In the genomic region with DNA sequence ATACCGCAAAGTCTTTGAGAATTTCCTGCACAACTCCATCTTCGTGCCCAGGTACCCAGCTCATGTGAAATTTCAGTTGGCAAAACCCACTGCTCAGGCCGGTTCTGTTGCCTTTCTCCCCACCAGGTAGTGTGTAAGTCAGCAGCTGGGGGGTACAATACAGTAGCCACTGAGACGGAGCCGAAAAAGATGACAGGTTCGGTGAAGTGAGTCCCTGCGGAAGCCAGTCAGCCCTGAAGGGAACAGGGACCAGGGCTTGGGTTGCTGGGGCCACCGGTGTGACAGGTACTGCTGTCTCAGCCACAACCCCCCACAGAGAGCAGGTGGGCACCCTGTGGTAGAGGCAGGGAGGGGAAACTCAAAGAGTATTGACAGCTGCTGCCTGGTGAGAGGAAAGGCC, we compare ENCODE assay signal across 14 cellular contexts.
A peak's percentile ranks its signal among the peaks of the same experiment; 100 is the strongest.
DNase-seq lines count a peak whose midpoint lies in the region; ATAC-seq and TF ChIP-seq lines count a peak whose summit lies in the region.
"Had no signal": no experiment of that assay in that cellular context is flagged by ENCODE, and none has a peak within 500 bp of the region (broad histone marks: within the 10 kb centered on the region; RNA-seq: fewer than 3 reads in every experiment).

No MANE protein-coding gene starts in this region.

- H3K27me3 Mint-ChIP-seq in HFFc6 (ENCODE audit: insufficient read depth) = peaks cover 4% of the 10 kb centered on the region
- H3K27me3 Mint-ChIP-seq: B cell; CD4-positive, alpha-beta memory T cell had no signal

- TF ChIP-seq CTCF in HFFc6 (IDR thresholded peaks at IDR 0.05) (no peak), RWPE1 (conservative IDR thresholded peaks at IDR 0.05; ENCODE audit: low read depth) (no peak), neutrophil (IDR thresholded peaks at IDR 0.05) (no peak)

- H3K27ac ChIP-seq in RWPE1 (0 out of 2 replicates have a peak overlapping the region, but pooled peaks have one; percentile 1), neutrophil (peak overlapping the region; percentile 14), thymus (ENCODE audit: low read depth) (peak overlapping the region; percentile 2)

- POLR2A ChIA-PET in RWPE1 (lab: Yijun Ruan, JAX; ENCODE audit: low non-redundant PET) = no interaction called here

- H3K27ac Mint-ChIP-seq in HFFc6 = 0 out of 2 replicates have a peak overlapping the region, but pooled peaks have one; percentile 13
- H3K27ac Mint-ChIP-seq: B cell; CD4-positive, alpha-beta memory T cell; GM23338 had no signal

- CTCF ChIA-PET in RWPE1 (lab: Yijun Ruan, JAX) = no interaction called here

- ATAC-seq in GM21381 (IDR thresholded peaks at IDR 0.05; ENCODE audit: unreplicated experiment) = no peak
- ATAC-seq: GM23338 had no signal

- H3K9me3 Mint-ChIP-seq in HFFc6 = no peaks in the 10 kb centered on the region
- H3K9me3 Mint-ChIP-seq: CD4-positive, alpha-beta memory T cell; GM23338 had no signal

- 82% methylated on average over 8 of the region's 8 CpGs for WGBS in thymus

- H3K36me3 Mint-ChIP-seq in HFFc6 (ENCODE audit: low read depth) = peaks cover 60% of the 10 kb centered on the region

- no peak overlapping the region for H3K4me3 Mint-ChIP-seq in HFFc6
- H3K4me3 Mint-ChIP-seq: B cell; CD4-positive, alpha-beta memory T cell; GM23338 had no signal

- H3K4me1 ChIP-seq in neutrophil (ENCODE audit: control insufficient read depth in 1 of 2, insufficient read depth in 1 of 2, low read depth in 1 of 2, low read length in 1 of 2) = peaks cover 22 to 25% of the 10 kb centered on the region in 2 experiments
- peaks cover 18% of the 10 kb centered on the region for H3K4me1 ChIP-seq in thymus (ENCODE audit: control insufficient read depth, insufficient read depth, low read length)

- H3K36me3 ChIP-seq in neutrophil (peaks cover 93% of the 10 kb centered on the region), thymus (ENCODE audit: control insufficient read depth, insufficient read depth) (peaks cover 26% of the 10 kb centered on the region)

- peaks cover 41% of the 10 kb centered on the region for H3K4me1 Mint-ChIP-seq in HFFc6 (ENCODE audit: low read depth)
- H3K4me1 Mint-ChIP-seq: GM23338 had no signal

- H3K27me3 ChIP-seq in neutrophil (no peaks in the 10 kb centered on the region), thymus (ENCODE audit: control insufficient read depth, insufficient read depth) (no peaks in the 10 kb centered on the region)

- DNase-seq in HFFc6 (no peak), RWPE1 (ENCODE audit: low spot score) (no peak), NCI-H526 (lab: John Stamatoyannopoulos, UW) (no peak), retina (no peak)
- DNase-seq: C1 segment of cervical spinal cord; CD4-positive, alpha-beta memory T cell; DMS79; EL; H7 had no signal

- H3K9me3 ChIP-seq in neutrophil (no peaks in the 10 kb centered on the region), thymus (ENCODE audit: control insufficient read depth) (no peaks in the 10 kb centered on the region)

- H3K4me3 ChIP-seq in neutrophil (ENCODE audit: low read depth in 1 of 2, low read length in 1 of 2) = no peak overlapping the region
- H3K4me3 ChIP-seq in thymus (ENCODE audit: low read length) = no peak overlapping the region
- H3K4me3 ChIP-seq: GM23338 had no signal
